In genomic region chr12:103948746-103949406, GRCh38 we compare ENCODE assay signal across 18 cellular contexts. TPM values are rescaled to one million over a fixed set of nuclear protein-coding genes. Genes with fewer than 3 reads are reported as not detected.
DNase-seq lines count a peak whose midpoint lies in the region; ATAC-seq and TF ChIP-seq lines count a peak whose summit lies in the region.
"Had no signal": no experiment of that assay in that cellular context is flagged by ENCODE, and none has a peak within 500 bp of the region (broad histone marks: within the 10 kb centered on the region; RNA-seq: fewer than 3 reads in every experiment).

No MANE protein-coding gene starts in this region.

- H3K36me3 Mint-ChIP-seq in activated T-cell treated with anti-CD3 and anti-CD28 coated beads, Interleukin-2, amount 50 U/mL, for 24 hours (ENCODE audit: low read depth) = peaks cover 98% of the 10 kb centered on the region
- peaks cover 36% of the 10 kb centered on the region for H3K36me3 Mint-ChIP-seq in activated naive CD8-positive, alpha-beta T cell treated with anti-CD3 and anti-CD28 coated beads, Interleukin-2, amount 10 ng/mL, durations not matched to agents 7 days and 5 days
- H3K36me3 Mint-ChIP-seq in progenitor cell of endocrine pancreas (ENCODE audit: insufficient read depth) = peaks cover 42% of the 10 kb centered on the region

- TF ChIP-seq POLR2A in GM18505 (IDR thresholded peaks at IDR 0.05; ENCODE audit: borderline replicate concordance, extremely low read depth, insufficient read depth, insufficient read length) = peak; percentile 49

- H3K4me3 Mint-ChIP-seq in activated T-cell treated with anti-CD3 and anti-CD28 coated beads, Interleukin-2, amount 50 U/mL, for 24 hours = no peak overlapping the region
- peak overlapping the region; percentile 6 for H3K4me3 Mint-ChIP-seq in activated naive CD8-positive, alpha-beta T cell treated with anti-CD3 and anti-CD28 coated beads, Interleukin-2, amount 10 ng/mL, durations not matched to agents 7 days and 5 days
- no peak overlapping the region for H3K4me3 Mint-ChIP-seq in progenitor cell of endocrine pancreas (ENCODE audit: low read depth)

- peak overlapping the region; percentile 26 for H3K27ac Mint-ChIP-seq in activated T-cell treated with anti-CD3 and anti-CD28 coated beads, Interleukin-2, amount 50 U/mL, for 24 hours
- H3K27ac Mint-ChIP-seq in activated naive CD8-positive, alpha-beta T cell treated with anti-CD3 and anti-CD28 coated beads, Interleukin-2, amount 10 ng/mL, durations not matched to agents 7 days and 5 days = peak overlapping the region; percentile 26
- peak overlapping the region; percentile 88 for H3K27ac Mint-ChIP-seq in progenitor cell of endocrine pancreas

- POLR2A ChIA-PET in activated naive CD8-positive, alpha-beta T cell treated with anti-CD3 and anti-CD28 coated beads, Interleukin-2, amount 10 ng/mL, durations not matched to agents 7 days and 5 days (lab: Charles Lee) = interaction anchor here (0.7 to 1.3 kb wide), 5 partner anchors 8 to 20 kb away, joined by 3 to 11 read pairs (median 4); partner anchors contain the start of genes HSP90B1 and TDG
- POLR2A ChIA-PET in RWPE1 (lab: Yijun Ruan, JAX; ENCODE audit: low non-redundant PET) = interaction anchor here (0.6 kb wide), 1 partner anchor 120 kb away, joined by 3 read pairs; no protein-coding TSS in a partner anchor

- H3K9me3 Mint-ChIP-seq in activated T-cell treated with anti-CD3 and anti-CD28 coated beads, Interleukin-2, amount 50 U/mL, for 24 hours = no peaks in the 10 kb centered on the region
- no peaks in the 10 kb centered on the region for H3K9me3 Mint-ChIP-seq in activated naive CD8-positive, alpha-beta T cell treated with anti-CD3 and anti-CD28 coated beads, Interleukin-2, amount 10 ng/mL, durations not matched to agents 7 days and 5 days
- H3K9me3 Mint-ChIP-seq in progenitor cell of endocrine pancreas (ENCODE audit: low read depth) = no peaks in the 10 kb centered on the region

- no peaks in the 10 kb centered on the region for H3K27me3 Mint-ChIP-seq in activated T-cell treated with anti-CD3 and anti-CD28 coated beads, Interleukin-2, amount 50 U/mL, for 24 hours
- no peaks in the 10 kb centered on the region for H3K27me3 Mint-ChIP-seq in activated naive CD8-positive, alpha-beta T cell treated with anti-CD3 and anti-CD28 coated beads, Interleukin-2, amount 10 ng/mL, durations not matched to agents 7 days and 5 days
- no peaks in the 10 kb centered on the region for H3K27me3 Mint-ChIP-seq in progenitor cell of endocrine pancreas

- DNase-seq in activated T-cell treated with anti-CD3 and anti-CD28 coated beads, Interleukin-2, amount 50 U/mL, for 24 hours = no peak
- no peak for DNase-seq in activated T-cell treated with anti-CD3 and anti-CD28 coated beads, Interleukin-2, amount 50 U/mL, for 1 hour
- no peak for DNase-seq in activated naive CD8-positive, alpha-beta T cell treated with anti-CD3 and anti-CD28 coated beads, Interleukin-2, amount 10 ng/mL, durations not matched to agents 7 days and 5 days
- no peak for DNase-seq in progenitor cell of endocrine pancreas (ENCODE audit: low spot score, unreplicated experiment)
- no peak for DNase-seq in NCI-H2107 (lab: John Stamatoyannopoulos, UW)
- no peak for DNase-seq in EL
- no peak for DNase-seq in RWPE1 (ENCODE audit: low spot score)
- DNase-seq: activated naive CD4-positive, alpha-beta T cell treated with anti-CD3 and anti-CD28 coated beads, Interleukin-2, amount 50 U/mL, for 16 hours; dermis blood vessel endothelial cell; erythroblast; mesendoderm; NCI-H1092 treated with DMSO at 0.1 percent for 48 hours; NCI-H2081 treated with DMSO at 0.1 percent for 48 hours; NCI-H524 treated with DMSO at 0.1 percent for 48 hours; tibial artery had no signal

- H3K4me1 Mint-ChIP-seq in activated T-cell treated with anti-CD3 and anti-CD28 coated beads, Interleukin-2, amount 50 U/mL, for 24 hours (ENCODE audit: low read depth) = peaks cover 70% of the 10 kb centered on the region
- peaks cover 34% of the 10 kb centered on the region for H3K4me1 Mint-ChIP-seq in activated naive CD8-positive, alpha-beta T cell treated with anti-CD3 and anti-CD28 coated beads, Interleukin-2, amount 10 ng/mL, durations not matched to agents 7 days and 5 days
- H3K4me1 Mint-ChIP-seq in progenitor cell of endocrine pancreas (ENCODE audit: low read depth) = no peaks in the 10 kb centered on the region

- no peak overlapping the region for H3K27ac ChIP-seq in RWPE1
- H3K27ac ChIP-seq: breast epithelium, tibial artery had no signal

- CTCF ChIA-PET in RWPE1 (lab: Yijun Ruan, JAX) = interaction anchor here (0.7 to 0.8 kb wide), 2 partner anchors 116 to 160 kb away, joined by 3 to 6 read pairs; partner anchors contain the start of gene HCFC2

- ATAC-seq in GM18505 (IDR thresholded peaks at IDR 0.05; ENCODE audit: unreplicated experiment) = no peak
- ATAC-seq in activated naive CD8-positive, alpha-beta T cell treated with anti-CD3 and anti-CD28 coated beads, Interleukin-2, amount 10 ng/mL, durations not matched to agents 7 days and 5 days (ENCODE audit: low read depth) = peak; percentile 29
- ATAC-seq: Right ventricle myocardium inferior had no signal

- no peak for TF ChIP-seq CTCF in progenitor cell of endocrine pancreas (IDR thresholded peaks at IDR 0.05; ENCODE audit: unreplicated experiment)
- no peak for TF ChIP-seq CTCF in RWPE1 (conservative IDR thresholded peaks at IDR 0.05; ENCODE audit: low read depth)

RNA-seq across cellular contexts. Expression of gene TDG, which starts 16.8 kb away (rescaled TPM):
- 10 to 100 TPM; 32.5 to 37.6 TPM for total RNA-seq in activated naive CD8-positive, alpha-beta T cell treated with anti-CD3 and anti-CD28 coated beads, Interleukin-2, amount 10 ng/mL, durations not matched to agents 7 days and 5 days
- total RNA-seq in progenitor cell of endocrine pancreas = 52.9 and 61.9 TPM in 2 replicates

RNA-seq across cellular contexts. Expression of gene HSP90B1, which starts 18.7 kb away (rescaled TPM):
- total RNA-seq in activated naive CD8-positive, alpha-beta T cell treated with anti-CD3 and anti-CD28 coated beads, Interleukin-2, amount 10 ng/mL, durations not matched to agents 7 days and 5 days = 100 to 1,000 TPM; 279 to 304 TPM
- total RNA-seq in progenitor cell of endocrine pancreas = 795 and 802 TPM in 2 replicates

Comparison
In these comparisons a context has a peak if more than half of its experiments do, and no peak if none do; other contexts are left out.
1. H3K27ac Mint-ChIP-seq: peak in every context shown above with its lines; median percentile 88 in progenitor cell of endocrine pancreas; 26 in activated T-cell treated with anti-CD3 and anti-CD28 coated beads, Interleukin-2, amount 50 U/mL, for 24 hours; 26 in activated naive CD8-positive, alpha-beta T cell treated with anti-CD3 and anti-CD28 coated beads, Interleukin-2, amount 10 ng/mL, durations not matched to agents 7 days and 5 days.